Comparison of ENCODE assay signal across 12 cellular contexts in genomic region chr19:952680-953500, GRCh38. TPM values are rescaled to one million over a fixed set of nuclear protein-coding genes. Genes with fewer than 3 reads are reported as not detected.
DNase-seq lines count a peak whose midpoint lies in the region; ATAC-seq and TF ChIP-seq lines count a peak whose summit lies in the region.
"Had no signal": no experiment of that assay in that cellular context is flagged by ENCODE, and none has a peak within 500 bp of the region (broad histone marks: within the 10 kb centered on the region; RNA-seq: fewer than 3 reads in every experiment).

No MANE protein-coding gene starts in this region.

- TF ChIP-seq CTCF in HEK293 (tag by site-specific recombination; IDR thresholded peaks at IDR 0.05) (no peak), mesothelial cell of epicardium (IDR thresholded peaks at IDR 0.05; ENCODE audit: unreplicated experiment) (no peak)

- H3K27ac Mint-ChIP-seq in mesothelial cell of epicardium: peak overlapping the region; percentile 98
- H3K27ac Mint-ChIP-seq in activated CD8-positive, alpha-beta T cell treated with anti-CD3 and anti-CD28 coated beads, Interleukin-2, amount 10 ng/mL, durations not matched to agents 7 days and 5 days: no peak overlapping the region

- no peaks in the 10 kb centered on the region for H3K36me3 Mint-ChIP-seq in mesothelial cell of epicardium
- H3K36me3 Mint-ChIP-seq in activated CD8-positive, alpha-beta T cell treated with anti-CD3 and anti-CD28 coated beads, Interleukin-2, amount 10 ng/mL, durations not matched to agents 7 days and 5 days (ENCODE audit: low read depth): no peaks in the 10 kb centered on the region
- H3K36me3 Mint-ChIP-seq: brain had no signal

- peaks cover 0 to 20% (median 0%) of the 10 kb centered on the region in 11 experiments; a peak in 8 of 22 replicates for H3K36me3 ChIP-seq in BLaER1 treated with 17β-estradiol and CSF1 and Interleukin-3, amounts not matched to agents 10 nM and 100 nM
- H3K36me3 ChIP-seq in HEK293 (ENCODE audit: control insufficient read depth in 2 of 2, insufficient read depth in 1 of 2, low read length in 2 of 2): peaks cover 0 to 5% of the 10 kb centered on the region in 2 experiments; a peak in 1 of 3 replicates
- H3K36me3 ChIP-seq: tibial nerve had no signal

- H3K9ac ChIP-seq in BLaER1 treated with 17β-estradiol and CSF1 and Interleukin-3, amounts not matched to agents 10 nM and 100 nM: peak overlapping the region; percentile 79 to 94 (median 86)

- H3K4me3 ChIP-seq in BLaER1 treated with 17β-estradiol and CSF1 and Interleukin-3, amounts not matched to agents 10 nM and 100 nM: peak overlapping the region; percentile 49 to 71 (median 60)
- H3K4me3 ChIP-seq in HEK293 (ENCODE audit: low read depth, low read length) (no peak overlapping the region), right cardiac atrium (ENCODE audit: low read length) (no peak overlapping the region)

- DNase-seq in amniotic epithelial cell (ENCODE audit: low read depth) (peak; percentile 71), mesothelial cell of epicardium (ENCODE audit: low spot score in 2 of 2, unreplicated experiment in 2 of 2) (no peak), sciatic nerve (ENCODE audit: low spot score) (no peak), right cardiac atrium (no peak)
- no peak for DNase-seq in activated CD8-positive, alpha-beta T cell treated with anti-CD3 and anti-CD28 coated beads, Interleukin-2, amount 10 ng/mL, durations not matched to agents 7 days and 5 days
- DNase-seq: activated CD4-positive, CD25-positive, alpha-beta regulatory T cell treated with anti-CD3 and anti-CD28 coated beads, Interleukin-2, amount 50 U/mL, for 72 hours; DND-41 had no signal

- POLR2A ChIA-PET in HEK293 (lab: Yijun Ruan, JAX): no interaction called here
- POLR2A ChIA-PET in activated CD8-positive, alpha-beta T cell treated with anti-CD3 and anti-CD28 coated beads, Interleukin-2, amount 10 ng/mL, durations not matched to agents 7 days and 5 days (lab: Charles Lee): no interaction called here

- H3K4me1 Mint-ChIP-seq in mesothelial cell of epicardium: peaks cover 52% of the 10 kb centered on the region
- H3K4me1 Mint-ChIP-seq in activated CD8-positive, alpha-beta T cell treated with anti-CD3 and anti-CD28 coated beads, Interleukin-2, amount 10 ng/mL, durations not matched to agents 7 days and 5 days (ENCODE audit: low read depth): peaks cover 8% of the 10 kb centered on the region

- peak overlapping the region; percentile 98 to 100 (median 100) for H3K4me2 ChIP-seq in BLaER1 treated with 17β-estradiol and CSF1 and Interleukin-3, amounts not matched to agents 10 nM and 100 nM

- ATAC-seq in sciatic nerve (no peak), GM21529 (IDR thresholded peaks at IDR 0.05; ENCODE audit: unreplicated experiment) (no peak), right cardiac atrium (no peak)
- no peak for ATAC-seq in activated CD8-positive, alpha-beta T cell treated with anti-CD3 and anti-CD28 coated beads, Interleukin-2, amount 10 ng/mL, durations not matched to agents 7 days and 5 days

- intact Hi-C loops in sciatic nerve (cut with DNase I) (no loop called here), right cardiac atrium (cut with DNase I) (no loop called here)

- peak overlapping the region; percentile 53 for H3K4me3 Mint-ChIP-seq in mesothelial cell of epicardium
- no peak overlapping the region for H3K4me3 Mint-ChIP-seq in activated CD8-positive, alpha-beta T cell treated with anti-CD3 and anti-CD28 coated beads, Interleukin-2, amount 10 ng/mL, durations not matched to agents 7 days and 5 days

- WGBS in right cardiac atrium: 39% methylated on average over 24 of the region's 24 CpGs

- no peaks in the 10 kb centered on the region for H3K27me3 Mint-ChIP-seq in mesothelial cell of epicardium (ENCODE audit: low read depth)
- H3K27me3 Mint-ChIP-seq in activated CD8-positive, alpha-beta T cell treated with anti-CD3 and anti-CD28 coated beads, Interleukin-2, amount 10 ng/mL, durations not matched to agents 7 days and 5 days (ENCODE audit: low read depth): no peaks in the 10 kb centered on the region
- H3K27me3 Mint-ChIP-seq: brain had no signal

- H3K9me3 Mint-ChIP-seq in mesothelial cell of epicardium: no peaks in the 10 kb centered on the region
- no peaks in the 10 kb centered on the region for H3K9me3 Mint-ChIP-seq in activated CD8-positive, alpha-beta T cell treated with anti-CD3 and anti-CD28 coated beads, Interleukin-2, amount 10 ng/mL, durations not matched to agents 7 days and 5 days (ENCODE audit: insufficient read depth)
- H3K9me3 Mint-ChIP-seq: brain had no signal

- CTCF ChIA-PET in HEK293 (lab: Yijun Ruan, JAX): no interaction called here
- CTCF ChIA-PET in activated CD8-positive, alpha-beta T cell treated with anti-CD3 and anti-CD28 coated beads, Interleukin-2, amount 10 ng/mL, durations not matched to agents 7 days and 5 days (lab: Charles Lee): no interaction called here

- peak overlapping the region; percentile 84 to 95 (median 94) for H3K27ac ChIP-seq in BLaER1 treated with 17β-estradiol and CSF1 and Interleukin-3, amounts not matched to agents 10 nM and 100 nM
- H3K27ac ChIP-seq in HEK293 (ENCODE audit: extremely low read depth, low read depth, low read length) (0 out of 2 replicates have a peak overlapping the region, but pooled peaks have one; percentile 9), right cardiac atrium (ENCODE audit: low read length) (no peak overlapping the region)

- H4K20me1 ChIP-seq in BLaER1 treated with 17β-estradiol and CSF1 and Interleukin-3, amounts not matched to agents 10 nM and 100 nM: peaks cover 0 to 75% (median 22%) of the 10 kb centered on the region in 11 experiments; a peak in 15 of 22 replicates

- H3K9me3 ChIP-seq in BLaER1 treated with 17β-estradiol and CSF1 and Interleukin-3, amounts not matched to agents 10 nM and 100 nM (replicated peaks in 1 of 11): no peaks in the 10 kb centered on the region
- no peaks in the 10 kb centered on the region for H3K9me3 ChIP-seq in HEK293 (ENCODE audit: control insufficient read depth, insufficient read depth, low read depth, low read length)
- no peaks in the 10 kb centered on the region for H3K9me3 ChIP-seq in right cardiac atrium (ENCODE audit: control insufficient read depth, low read length)
- H3K9me3 ChIP-seq: tibial nerve had no signal

- H3K27me3 ChIP-seq in BLaER1 treated with 17β-estradiol and CSF1 and Interleukin-3, amounts not matched to agents 10 nM and 100 nM: no peaks in the 10 kb centered on the region
- no peaks in the 10 kb centered on the region for H3K27me3 ChIP-seq in right cardiac atrium (ENCODE audit: control insufficient read depth, insufficient read depth)

- H3K4me1 ChIP-seq in BLaER1 treated with 17β-estradiol and CSF1 and Interleukin-3, amounts not matched to agents 10 nM and 100 nM: peaks cover 87 to 98% (median 97%) of the 10 kb centered on the region in 10 experiments
- no peaks in the 10 kb centered on the region for H3K4me1 ChIP-seq in HEK293 (ENCODE audit: control insufficient read depth, insufficient read depth, low read length)
- H3K4me1 ChIP-seq in right cardiac atrium (ENCODE audit: control insufficient read depth, insufficient read depth, low read length): no peaks in the 10 kb centered on the region

TF ChIP-seq in HEK293, 187 proteins besides CTCF, POLR2A, EP300 and RAD21 (continues in another document):
- TF ChIP-seq ZIC2 (tag by site-specific recombination; IDR thresholded peaks at IDR 0.05) (peak; percentile 81), ZNF239 (tag by site-specific recombination; IDR thresholded peaks at IDR 0.05) (no peak), GLIS2 (tag by site-specific recombination; IDR thresholded peaks at IDR 0.05) (0 out of 2 replicates have a peak, but pooled peaks have one; percentile 43)

RNA-seq across cellular contexts. Expression of gene ARID3A, which starts 27.1 kb away (rescaled TPM):
- total RNA-seq in mesothelial cell of epicardium: 65.9 to 72.4 TPM (median 70.6 TPM) in 3 replicates
- 13.6 TPM for total RNA-seq in sciatic nerve
- 10 to 100 TPM; 26.7 to 27.7 TPM for total RNA-seq in activated CD8-positive, alpha-beta T cell treated with anti-CD3 and anti-CD28 coated beads, Interleukin-2, amount 10 ng/mL, durations not matched to agents 7 days and 5 days
- total RNA-seq in right cardiac atrium: 1 to 10 TPM; 4.2 to 6.2 (median 5.6) TPM
- 3.3 TPM for polyA plus RNA-seq in right cardiac atrium

RNA-seq across cellular contexts. Expression of gene WDR18, which starts 31.3 kb away (rescaled TPM):
- total RNA-seq in mesothelial cell of epicardium (59.3 to 65.2 TPM (median 59.4 TPM) in 3 replicates), sciatic nerve (20.3 TPM), right cardiac atrium (10 to 100 TPM; 12.2 to 24.0 (median 15.8) TPM)
- total RNA-seq in activated CD8-positive, alpha-beta T cell treated with anti-CD3 and anti-CD28 coated beads, Interleukin-2, amount 10 ng/mL, durations not matched to agents 7 days and 5 days: 10 to 100 TPM; 51.5 to 53.0 TPM
- 22.5 TPM for polyA plus RNA-seq in right cardiac atrium

RNA-seq across cellular contexts. Expression of gene KISS1R, which starts 35.8 kb away (rescaled TPM):
- 1.0 to 1.5 TPM (median 1.1 TPM) in 3 replicates for total RNA-seq in mesothelial cell of epicardium
- not detected for total RNA-seq in sciatic nerve
- total RNA-seq in activated CD8-positive, alpha-beta T cell treated with anti-CD3 and anti-CD28 coated beads, Interleukin-2, amount 10 ng/mL, durations not matched to agents 7 days and 5 days: 1 to 10 TPM in 1 of 2 experiments, under 1 TPM in 1; 0.55 to 1.1 TPM
- not detected for total RNA-seq in right cardiac atrium
- not detected for polyA plus RNA-seq in right cardiac atrium
- total RNA-seq: tibial nerve had no signal

RNA-seq across cellular contexts. Expression of gene R3HDM4, which starts 39.9 kb away (rescaled TPM):
- total RNA-seq in mesothelial cell of epicardium: 47.4 to 50.5 TPM (median 49.5 TPM) in 3 replicates
- total RNA-seq in sciatic nerve: 48.9 TPM
- total RNA-seq in activated CD8-positive, alpha-beta T cell treated with anti-CD3 and anti-CD28 coated beads, Interleukin-2, amount 10 ng/mL, durations not matched to agents 7 days and 5 days: 10 to 100 TPM; 75.9 to 76.7 TPM
- 10 to 100 TPM; 18.6 to 31.2 (median 21.2) TPM for total RNA-seq in right cardiac atrium
- 25.8 TPM for polyA plus RNA-seq in right cardiac atrium

RNA-seq across cellular contexts. Expression of gene GRIN3B, which starts 47.3 kb away (rescaled TPM):
- 0.29 to 0.36 TPM (median 0.34 TPM) in 3 replicates for total RNA-seq in mesothelial cell of epicardium
- not detected for total RNA-seq in sciatic nerve
- total RNA-seq in activated CD8-positive, alpha-beta T cell treated with anti-CD3 and anti-CD28 coated beads, Interleukin-2, amount 10 ng/mL, durations not matched to agents 7 days and 5 days: not detected
- total RNA-seq in right cardiac atrium: under 1 TPM in 1 of 4 donors, not detected in 3; 0.06 TPM
- not detected for polyA plus RNA-seq in right cardiac atrium

Comparison
In these comparisons a context has a peak if more than half of its experiments do, and no peak if none do; other contexts are left out.
1. H3K4me3 ChIP-seq: peak in BLaER1 treated with 17β-estradiol and CSF1 and Interleukin-3, amounts not matched to agents 10 nM and 100 nM (10 of 10); none in HEK293 (single experiment) and right cardiac atrium (single experiment).